Comparison of ENCODE assay signal across 1 cellular context in genomic region chr14:23160924-23161522, GRCh38.
A peak's percentile ranks its signal among the peaks of the same experiment; 100 is the strongest.
TF ChIP-seq lines count a peak whose summit lies in the region.

No MANE protein-coding gene starts in this region.

TF ChIP-seq in K562, 482 proteins besides CTCF, POLR2A, EP300 and RAD21 (continued from another document and continues in another):
- TF ChIP-seq, protein P1, sequence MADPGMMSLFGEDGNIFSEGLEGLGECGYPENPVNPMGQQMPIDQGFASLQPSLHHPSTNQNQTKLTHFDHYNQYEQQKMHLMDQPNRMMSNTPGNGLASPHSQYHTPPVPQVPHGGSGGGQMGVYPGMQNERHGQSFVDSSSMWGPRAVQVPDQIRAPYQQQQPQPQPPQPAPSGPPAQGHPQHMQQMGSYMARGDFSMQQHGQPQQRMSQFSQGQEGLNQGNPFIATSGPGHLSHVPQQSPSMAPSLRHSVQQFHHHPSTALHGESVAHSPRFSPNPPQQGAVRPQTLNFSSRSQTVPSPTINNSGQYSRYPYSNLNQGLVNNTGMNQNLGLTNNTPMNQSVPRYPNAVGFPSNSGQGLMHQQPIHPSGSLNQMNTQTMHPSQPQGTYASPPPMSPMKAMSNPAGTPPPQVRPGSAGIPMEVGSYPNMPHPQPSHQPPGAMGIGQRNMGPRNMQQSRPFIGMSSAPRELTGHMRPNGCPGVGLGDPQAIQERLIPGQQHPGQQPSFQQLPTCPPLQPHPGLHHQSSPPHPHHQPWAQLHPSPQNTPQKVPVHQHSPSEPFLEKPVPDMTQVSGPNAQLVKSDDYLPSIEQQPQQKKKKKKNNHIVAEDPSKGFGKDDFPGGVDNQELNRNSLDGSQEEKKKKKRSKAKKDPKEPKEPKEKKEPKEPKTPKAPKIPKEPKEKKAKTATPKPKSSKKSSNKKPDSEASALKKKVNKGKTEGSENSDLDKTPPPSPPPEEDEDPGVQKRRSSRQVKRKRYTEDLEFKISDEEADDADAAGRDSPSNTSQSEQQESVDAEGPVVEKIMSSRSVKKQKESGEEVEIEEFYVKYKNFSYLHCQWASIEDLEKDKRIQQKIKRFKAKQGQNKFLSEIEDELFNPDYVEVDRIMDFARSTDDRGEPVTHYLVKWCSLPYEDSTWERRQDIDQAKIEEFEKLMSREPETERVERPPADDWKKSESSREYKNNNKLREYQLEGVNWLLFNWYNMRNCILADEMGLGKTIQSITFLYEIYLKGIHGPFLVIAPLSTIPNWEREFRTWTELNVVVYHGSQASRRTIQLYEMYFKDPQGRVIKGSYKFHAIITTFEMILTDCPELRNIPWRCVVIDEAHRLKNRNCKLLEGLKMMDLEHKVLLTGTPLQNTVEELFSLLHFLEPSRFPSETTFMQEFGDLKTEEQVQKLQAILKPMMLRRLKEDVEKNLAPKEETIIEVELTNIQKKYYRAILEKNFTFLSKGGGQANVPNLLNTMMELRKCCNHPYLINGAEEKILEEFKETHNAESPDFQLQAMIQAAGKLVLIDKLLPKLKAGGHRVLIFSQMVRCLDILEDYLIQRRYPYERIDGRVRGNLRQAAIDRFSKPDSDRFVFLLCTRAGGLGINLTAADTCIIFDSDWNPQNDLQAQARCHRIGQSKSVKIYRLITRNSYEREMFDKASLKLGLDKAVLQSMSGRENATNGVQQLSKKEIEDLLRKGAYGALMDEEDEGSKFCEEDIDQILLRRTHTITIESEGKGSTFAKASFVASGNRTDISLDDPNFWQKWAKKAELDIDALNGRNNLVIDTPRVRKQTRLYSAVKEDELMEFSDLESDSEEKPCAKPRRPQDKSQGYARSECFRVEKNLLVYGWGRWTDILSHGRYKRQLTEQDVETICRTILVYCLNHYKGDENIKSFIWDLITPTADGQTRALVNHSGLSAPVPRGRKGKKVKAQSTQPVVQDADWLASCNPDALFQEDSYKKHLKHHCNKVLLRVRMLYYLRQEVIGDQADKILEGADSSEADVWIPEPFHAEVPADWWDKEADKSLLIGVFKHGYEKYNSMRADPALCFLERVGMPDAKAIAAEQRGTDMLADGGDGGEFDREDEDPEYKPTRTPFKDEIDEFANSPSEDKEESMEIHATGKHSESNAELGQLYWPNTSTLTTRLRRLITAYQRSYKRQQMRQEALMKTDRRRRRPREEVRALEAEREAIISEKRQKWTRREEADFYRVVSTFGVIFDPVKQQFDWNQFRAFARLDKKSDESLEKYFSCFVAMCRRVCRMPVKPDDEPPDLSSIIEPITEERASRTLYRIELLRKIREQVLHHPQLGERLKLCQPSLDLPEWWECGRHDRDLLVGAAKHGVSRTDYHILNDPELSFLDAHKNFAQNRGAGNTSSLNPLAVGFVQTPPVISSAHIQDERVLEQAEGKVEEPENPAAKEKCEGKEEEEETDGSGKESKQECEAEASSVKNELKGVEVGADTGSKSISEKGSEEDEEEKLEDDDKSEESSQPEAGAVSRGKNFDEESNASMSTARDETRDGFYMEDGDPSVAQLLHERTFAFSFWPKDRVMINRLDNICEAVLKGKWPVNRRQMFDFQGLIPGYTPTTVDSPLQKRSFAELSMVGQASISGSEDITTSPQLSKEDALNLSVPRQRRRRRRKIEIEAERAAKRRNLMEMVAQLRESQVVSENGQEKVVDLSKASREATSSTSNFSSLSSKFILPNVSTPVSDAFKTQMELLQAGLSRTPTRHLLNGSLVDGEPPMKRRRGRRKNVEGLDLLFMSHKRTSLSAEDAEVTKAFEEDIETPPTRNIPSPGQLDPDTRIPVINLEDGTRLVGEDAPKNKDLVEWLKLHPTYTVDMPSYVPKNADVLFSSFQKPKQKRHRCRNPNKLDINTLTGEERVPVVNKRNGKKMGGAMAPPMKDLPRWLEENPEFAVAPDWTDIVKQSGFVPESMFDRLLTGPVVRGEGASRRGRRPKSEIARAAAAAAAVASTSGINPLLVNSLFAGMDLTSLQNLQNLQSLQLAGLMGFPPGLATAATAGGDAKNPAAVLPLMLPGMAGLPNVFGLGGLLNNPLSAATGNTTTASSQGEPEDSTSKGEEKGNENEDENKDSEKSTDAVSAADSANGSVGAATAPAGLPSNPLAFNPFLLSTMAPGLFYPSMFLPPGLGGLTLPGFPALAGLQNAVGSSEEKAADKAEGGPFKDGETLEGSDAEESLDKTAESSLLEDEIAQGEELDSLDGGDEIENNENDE (IDR thresholded peaks at IDR 0.05; ENCODE audit: low read depth, low read length) = no peak
- peak; percentile 52; the same call in 1 of the 2 replicates for TF ChIP-seq EGR1 (conservative IDR thresholded peaks at IDR 0.05)
- no peak for TF ChIP-seq CAMTA2 (CRISPR knock-in tag; conservative IDR thresholded peaks at IDR 0.05)
- no peak for TF ChIP-seq SMARCB1 (IDR thresholded peaks at IDR 0.05; ENCODE audit: insufficient read length, low read depth)
- TF ChIP-seq POLR2H (tag; IDR thresholded peaks at IDR 0.05; ENCODE audit: low read depth) = no peak
- no peak for TF ChIP-seq ZNF408 (CRISPR knock-in tag; IDR thresholded peaks at IDR 0.05; ENCODE audit: low read depth)
- no peak for TF ChIP-seq POLR2AphosphoS2 (IDR thresholded peaks at IDR 0.05; ENCODE audit: low read length)
- TF ChIP-seq, protein P2, sequence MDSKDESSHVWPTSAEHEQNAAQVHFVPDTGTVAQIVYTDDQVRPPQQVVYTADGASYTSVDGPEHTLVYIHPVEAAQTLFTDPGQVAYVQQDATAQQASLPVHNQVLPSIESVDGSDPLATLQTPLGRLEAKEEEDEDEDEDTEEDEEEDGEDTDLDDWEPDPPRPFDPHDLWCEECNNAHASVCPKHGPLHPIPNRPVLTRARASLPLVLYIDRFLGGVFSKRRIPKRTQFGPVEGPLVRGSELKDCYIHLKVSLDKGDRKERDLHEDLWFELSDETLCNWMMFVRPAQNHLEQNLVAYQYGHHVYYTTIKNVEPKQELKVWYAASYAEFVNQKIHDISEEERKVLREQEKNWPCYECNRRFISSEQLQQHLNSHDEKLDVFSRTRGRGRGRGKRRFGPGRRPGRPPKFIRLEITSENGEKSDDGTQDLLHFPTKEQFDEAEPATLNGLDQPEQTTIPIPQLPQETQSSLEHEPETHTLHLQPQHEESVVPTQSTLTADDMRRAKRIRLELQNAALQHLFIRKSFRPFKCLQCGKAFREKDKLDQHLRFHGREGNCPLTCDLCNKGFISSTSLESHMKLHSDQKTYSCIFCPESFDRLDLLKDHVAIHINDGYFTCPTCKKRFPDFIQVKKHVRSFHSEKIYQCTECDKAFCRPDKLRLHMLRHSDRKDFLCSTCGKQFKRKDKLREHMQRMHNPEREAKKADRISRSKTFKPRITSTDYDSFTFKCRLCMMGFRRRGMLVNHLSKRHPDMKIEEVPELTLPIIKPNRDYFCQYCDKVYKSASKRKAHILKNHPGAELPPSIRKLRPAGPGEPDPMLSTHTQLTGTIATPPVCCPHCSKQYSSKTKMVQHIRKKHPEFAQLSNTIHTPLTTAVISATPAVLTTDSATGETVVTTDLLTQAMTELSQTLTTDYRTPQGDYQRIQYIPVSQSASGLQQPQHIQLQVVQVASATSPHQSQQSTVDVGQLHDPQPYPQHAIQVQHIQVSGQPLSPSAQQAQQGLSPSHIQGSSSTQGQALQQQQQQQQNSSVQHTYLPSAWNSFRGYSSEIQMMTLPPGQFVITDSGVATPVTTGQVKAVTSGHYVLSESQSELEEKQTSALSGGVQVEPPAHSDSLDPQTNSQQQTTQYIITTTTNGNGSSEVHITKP (IDR thresholded peaks at IDR 0.05; ENCODE audit: partially characterized antibody) = peak; percentile 38
- no peak for TF ChIP-seq PRPF4 (IDR thresholded peaks at IDR 0.05; ENCODE audit: insufficient read depth, low read depth, low read length, poor library complexity, severe bottlenecking)
- TF ChIP-seq ETV1 (tag; conservative IDR thresholded peaks at IDR 0.05; ENCODE audit: low read depth) = peak; percentile 51
- no peak for TF ChIP-seq ZNF232 (CRISPR knock-in tag; IDR thresholded peaks at IDR 0.05)
- TF ChIP-seq, protein P3, sequence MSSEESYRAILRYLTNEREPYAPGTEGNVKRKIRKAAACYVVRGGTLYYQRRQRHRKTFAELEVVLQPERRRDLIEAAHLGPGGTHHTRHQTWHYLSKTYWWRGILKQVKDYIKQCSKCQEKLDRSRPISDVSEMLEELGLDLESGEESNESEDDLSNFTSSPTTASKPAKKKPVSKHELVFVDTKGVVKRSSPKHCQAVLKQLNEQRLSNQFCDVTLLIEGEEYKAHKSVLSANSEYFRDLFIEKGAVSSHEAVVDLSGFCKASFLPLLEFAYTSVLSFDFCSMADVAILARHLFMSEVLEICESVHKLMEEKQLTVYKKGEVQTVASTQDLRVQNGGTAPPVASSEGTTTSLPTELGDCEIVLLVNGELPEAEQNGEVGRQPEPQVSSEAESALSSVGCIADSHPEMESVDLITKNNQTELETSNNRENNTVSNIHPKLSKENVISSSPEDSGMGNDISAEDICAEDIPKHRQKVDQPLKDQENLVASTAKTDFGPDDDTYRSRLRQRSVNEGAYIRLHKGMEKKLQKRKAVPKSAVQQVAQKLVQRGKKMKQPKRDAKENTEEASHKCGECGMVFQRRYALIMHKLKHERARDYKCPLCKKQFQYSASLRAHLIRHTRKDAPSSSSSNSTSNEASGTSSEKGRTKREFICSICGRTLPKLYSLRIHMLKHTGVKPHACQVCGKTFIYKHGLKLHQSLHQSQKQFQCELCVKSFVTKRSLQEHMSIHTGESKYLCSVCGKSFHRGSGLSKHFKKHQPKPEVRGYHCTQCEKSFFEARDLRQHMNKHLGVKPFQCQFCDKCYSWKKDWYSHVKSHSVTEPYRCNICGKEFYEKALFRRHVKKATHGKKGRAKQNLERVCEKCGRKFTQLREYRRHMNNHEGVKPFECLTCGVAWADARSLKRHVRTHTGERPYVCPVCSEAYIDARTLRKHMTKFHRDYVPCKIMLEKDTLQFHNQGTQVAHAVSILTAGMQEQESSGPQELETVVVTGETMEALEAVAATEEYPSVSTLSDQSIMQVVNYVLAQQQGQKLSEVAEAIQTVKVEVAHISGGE (CRISPR knock-in tag; IDR thresholded peaks at IDR 0.05) = 0 out of 6 replicates have a peak, but pooled peaks of 1 of the 3 experiments have one; percentile 19
- no peak for TF ChIP-seq NCOA6 (IDR thresholded peaks at IDR 0.05)
- no peak for TF ChIP-seq TEAD2 (tag; IDR thresholded peaks at IDR 0.05)
- no peak for TF ChIP-seq SRSF1 (IDR thresholded peaks at IDR 0.05; ENCODE audit: low read depth, low read length)
- no peak for TF ChIP-seq EWSR1 (IDR thresholded peaks at IDR 0.05; ENCODE audit: borderline replicate concordance, low read depth, partially characterized antibody)
- TF ChIP-seq TFAP4 (CRISPR knock-in tag; IDR thresholded peaks at IDR 0.05; ENCODE audit: borderline replicate concordance) = peak; percentile 56; the same call in 1 of the 2 replicates
- TF ChIP-seq, protein P4, sequence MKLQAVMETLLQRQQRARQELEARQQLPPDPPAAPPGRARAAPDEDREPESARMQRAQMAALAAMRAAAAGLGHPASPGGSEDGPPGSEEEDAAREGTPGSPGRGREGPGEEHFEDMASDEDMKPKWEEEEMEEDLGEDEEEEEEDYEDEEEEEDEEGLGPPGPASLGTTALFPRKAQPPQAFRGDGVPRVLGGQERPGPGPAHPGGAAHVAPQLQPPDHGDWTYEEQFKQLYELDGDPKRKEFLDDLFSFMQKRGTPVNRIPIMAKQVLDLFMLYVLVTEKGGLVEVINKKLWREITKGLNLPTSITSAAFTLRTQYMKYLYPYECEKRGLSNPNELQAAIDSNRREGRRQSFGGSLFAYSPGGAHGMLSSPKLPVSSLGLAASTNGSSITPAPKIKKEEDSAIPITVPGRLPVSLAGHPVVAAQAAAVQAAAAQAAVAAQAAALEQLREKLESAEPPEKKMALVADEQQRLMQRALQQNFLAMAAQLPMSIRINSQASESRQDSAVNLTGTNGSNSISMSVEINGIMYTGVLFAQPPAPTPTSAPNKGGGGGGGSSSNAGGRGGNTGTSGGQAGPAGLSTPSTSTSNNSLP (IDR thresholded peaks at IDR 0.05; ENCODE audit: borderline replicate concordance, low read depth, low read length) = no peak
- no peak for TF ChIP-seq FOS (IDR thresholded peaks at IDR 0.05; ENCODE audit: extremely low read depth, insufficient read length)
- TF ChIP-seq HCFC1 (IDR thresholded peaks at IDR 0.05; ENCODE audit: low read depth, low read length) = no peak
- no peak for TF ChIP-seq FOXA3 (CRISPR knock-in tag; conservative IDR thresholded peaks at IDR 0.05 in 1 of 2, IDR thresholded peaks at IDR 0.05 in 1 of 2)
- peak; percentile 62; the same call in 1 of the 2 replicates for TF ChIP-seq CREB3 (tag; conservative IDR thresholded peaks at IDR 0.05; ENCODE audit: low read depth)
- no peak for TF ChIP-seq HEY1 (CRISPR knock-in tag; IDR thresholded peaks at IDR 0.05; ENCODE audit: borderline replicate concordance)
- TF ChIP-seq TBL1XR1 (IDR thresholded peaks at IDR 0.05; ENCODE audit: low read length in 2 of 2) = peak in 1 of 2 experiments; percentile 64; a peak in 1 of 4 replicates
- no peak for TF ChIP-seq BRF2 (IDR thresholded peaks at IDR 0.05; ENCODE audit: borderline replicate concordance, insufficient read depth, insufficient read length)
- TF ChIP-seq NR2F6 (CRISPR knock-in tag; IDR thresholded peaks at IDR 0.05) = no peak
- no peak for TF ChIP-seq NCOA4 (IDR thresholded peaks at IDR 0.05; ENCODE audit: partially characterized antibody)
- no peak for TF ChIP-seq CHD2 (IDR thresholded peaks at IDR 0.05; ENCODE audit: low read depth, low read length)
- TF ChIP-seq MAZ (CRISPR knock-in tag; conservative IDR thresholded peaks at IDR 0.05 in 1 of 2, IDR thresholded peaks at IDR 0.05 in 1 of 2) = peak in 1 of 2 experiments; percentile 43; a peak in 1 of 4 replicates
- TF ChIP-seq DEAF1 (CRISPR knock-in tag; IDR thresholded peaks at IDR 0.05) = no peak
